Comparison of ENCODE assay signal across 1 cellular context in the genomic region with DNA sequence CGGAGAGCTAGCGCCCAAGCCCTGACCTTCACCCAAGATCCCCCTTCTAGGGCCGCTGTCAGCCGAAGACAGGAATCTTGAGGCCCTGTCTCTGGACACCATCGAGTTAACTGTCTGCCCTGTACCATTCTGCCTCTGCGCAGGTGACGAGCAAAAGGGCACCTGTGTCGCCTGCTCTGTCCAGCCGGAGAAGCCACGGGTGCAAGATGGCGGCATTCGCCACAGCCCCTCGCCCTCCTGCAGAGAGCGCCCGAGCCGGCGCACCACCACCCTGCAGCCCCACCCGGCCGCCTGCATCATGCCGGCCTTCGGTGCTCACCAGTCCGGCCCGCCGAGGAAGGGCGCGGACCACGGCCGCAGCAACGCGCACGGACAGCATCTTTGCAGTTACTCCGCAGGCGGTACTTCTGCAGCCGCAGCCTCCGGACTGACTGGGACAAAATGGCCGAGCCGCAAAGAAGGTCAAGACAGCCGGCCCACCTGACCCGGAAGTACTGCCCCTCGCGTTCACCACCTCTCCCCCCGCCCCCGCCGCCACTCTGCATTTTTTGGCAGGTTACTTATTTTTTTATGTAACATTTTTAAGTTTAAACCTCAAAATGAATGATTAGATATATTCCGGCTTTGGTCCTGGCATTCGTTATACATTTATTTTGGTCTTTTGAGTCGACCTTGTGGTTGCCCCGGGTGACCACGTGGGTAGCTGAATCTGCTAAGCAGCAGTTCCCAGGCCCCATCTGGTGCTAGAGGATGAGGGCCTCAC.
A peak's percentile ranks its signal among the peaks of the same experiment; 100 is the strongest.
TF ChIP-seq lines count a peak whose summit lies in the region.

A gene (minus strand): TSS at position 444 of the 763 bp plus-strand sequence. CDS start 65 bp downstream, at position 379.

TF ChIP-seq in HEK293, 187 proteins besides CTCF, POLR2A, EP300 and RAD21 (continued from another document and continues in another):
- TF ChIP-seq ZSCAN30 (tag by site-specific recombination; IDR thresholded peaks at IDR 0.05) (no peak; the same call in 1 of the 2 replicates), SP7 (tag by site-specific recombination; IDR thresholded peaks at IDR 0.05) (peak; percentile 50; the same call in 1 of the 2 replicates), ZNF140 (tag by site-specific recombination; IDR thresholded peaks at IDR 0.05) (no peak), YY1 (tag by site-specific recombination; IDR thresholded peaks at IDR 0.05) (peak; percentile 93), ZNF169 (tag by site-specific recombination; IDR thresholded peaks at IDR 0.05) (no peak), SCRT2 (tag by site-specific recombination; IDR thresholded peaks at IDR 0.05) (peak; percentile 46; the same call in 1 of the 2 replicates), ZNF292 (tag by site-specific recombination; IDR thresholded peaks at IDR 0.05; ENCODE audit: borderline replicate concordance, low read depth) (no peak), ZNF146 (tag by site-specific recombination; IDR thresholded peaks at IDR 0.05) (0 out of 2 replicates have a peak, but pooled peaks have one; percentile 25), ZFP37 (tag by site-specific recombination; IDR thresholded peaks at IDR 0.05) (peak; percentile 83), EGR2 (tag by site-specific recombination; IDR thresholded peaks at IDR 0.05; ENCODE audit: low read depth) (0 out of 2 replicates have a peak, but pooled peaks have one; percentile 18), ZNF324 (tag by site-specific recombination; IDR thresholded peaks at IDR 0.05) (no peak), ZXDB (tag by site-specific recombination; IDR thresholded peaks at IDR 0.05) (peak; percentile 82), ZNF621 (tag by site-specific recombination; IDR thresholded peaks at IDR 0.05) (no peak), ZNF600 (tag by site-specific recombination; IDR thresholded peaks at IDR 0.05) (peak; percentile 81), ZNF501 (tag by site-specific recombination; IDR thresholded peaks at IDR 0.05) (peak; percentile 95), ZNF354C (tag by site-specific recombination; IDR thresholded peaks at IDR 0.05; ENCODE audit: borderline replicate concordance, low read depth) (no peak), ZNF792 (tag by site-specific recombination; IDR thresholded peaks at IDR 0.05) (0 out of 2 replicates have a peak, but pooled peaks have one; percentile 61), SP3 (tag by site-specific recombination; IDR thresholded peaks at IDR 0.05) (peak; percentile 56), YY2 (tag by site-specific recombination; IDR thresholded peaks at IDR 0.05) (peak; percentile 95), KLF8 (tag by site-specific recombination; IDR thresholded peaks at IDR 0.05) (no peak), ZNF184 (tag by site-specific recombination; IDR thresholded peaks at IDR 0.05) (no peak), KLF7 (tag by site-specific recombination; IDR thresholded peaks at IDR 0.05; ENCODE audit: borderline replicate concordance) (peak; percentile 58; the same call in 1 of the 2 replicates), ZBTB8A (tag by site-specific recombination; IDR thresholded peaks at IDR 0.05) (no peak), ZFHX2 (tag by site-specific recombination; conservative IDR thresholded peaks at IDR 0.05) (peak; percentile 43), ZEB2 (tag by site-specific recombination; IDR thresholded peaks at IDR 0.05) (peak; percentile 32; the same call in 1 of the 2 replicates), ZNF473 (tag by site-specific recombination; IDR thresholded peaks at IDR 0.05) (no peak)
- TF ChIP-seq, protein P1, sequence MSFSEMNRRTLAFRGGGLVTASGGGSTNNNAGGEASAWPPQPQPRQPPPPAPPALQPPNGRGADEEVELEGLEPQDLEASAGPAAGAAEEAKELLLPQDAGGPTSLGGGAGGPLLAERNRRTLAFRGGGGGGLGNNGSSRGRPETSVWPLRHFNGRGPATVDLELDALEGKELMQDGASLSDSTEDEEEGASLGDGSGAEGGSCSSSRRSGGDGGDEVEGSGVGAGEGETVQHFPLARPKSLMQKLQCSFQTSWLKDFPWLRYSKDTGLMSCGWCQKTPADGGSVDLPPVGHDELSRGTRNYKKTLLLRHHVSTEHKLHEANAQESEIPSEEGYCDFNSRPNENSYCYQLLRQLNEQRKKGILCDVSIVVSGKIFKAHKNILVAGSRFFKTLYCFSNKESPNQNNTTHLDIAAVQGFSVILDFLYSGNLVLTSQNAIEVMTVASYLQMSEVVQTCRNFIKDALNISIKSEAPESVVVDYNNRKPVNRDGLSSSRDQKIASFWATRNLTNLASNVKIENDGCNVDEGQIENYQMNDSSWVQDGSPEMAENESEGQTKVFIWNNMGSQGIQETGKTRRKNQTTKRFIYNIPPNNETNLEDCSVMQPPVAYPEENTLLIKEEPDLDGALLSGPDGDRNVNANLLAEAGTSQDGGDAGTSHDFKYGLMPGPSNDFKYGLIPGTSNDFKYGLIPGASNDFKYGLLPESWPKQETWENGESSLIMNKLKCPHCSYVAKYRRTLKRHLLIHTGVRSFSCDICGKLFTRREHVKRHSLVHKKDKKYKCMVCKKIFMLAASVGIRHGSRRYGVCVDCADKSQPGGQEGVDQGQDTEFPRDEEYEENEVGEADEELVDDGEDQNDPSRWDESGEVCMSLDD (tag by site-specific recombination; IDR thresholded peaks at IDR 0.05), result 0 out of 2 replicates have a peak, but pooled peaks have one; percentile 21
- TF ChIP-seq, protein P2, sequence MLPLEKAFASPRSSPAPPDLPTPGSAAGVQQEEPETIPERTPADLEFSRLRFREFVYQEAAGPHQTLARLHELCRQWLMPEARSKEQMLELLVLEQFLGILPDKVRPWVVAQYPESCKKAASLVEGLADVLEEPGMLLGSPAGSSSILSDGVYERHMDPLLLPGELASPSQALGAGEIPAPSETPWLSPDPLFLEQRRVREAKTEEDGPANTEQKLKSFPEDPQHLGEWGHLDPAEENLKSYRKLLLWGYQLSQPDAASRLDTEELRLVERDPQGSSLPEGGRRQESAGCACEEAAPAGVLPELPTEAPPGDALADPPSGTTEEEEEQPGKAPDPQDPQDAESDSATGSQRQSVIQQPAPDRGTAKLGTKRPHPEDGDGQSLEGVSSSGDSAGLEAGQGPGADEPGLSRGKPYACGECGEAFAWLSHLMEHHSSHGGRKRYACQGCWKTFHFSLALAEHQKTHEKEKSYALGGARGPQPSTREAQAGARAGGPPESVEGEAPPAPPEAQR (tag by site-specific recombination; IDR thresholded peaks at IDR 0.05), result no peak
- TF ChIP-seq, protein P3, sequence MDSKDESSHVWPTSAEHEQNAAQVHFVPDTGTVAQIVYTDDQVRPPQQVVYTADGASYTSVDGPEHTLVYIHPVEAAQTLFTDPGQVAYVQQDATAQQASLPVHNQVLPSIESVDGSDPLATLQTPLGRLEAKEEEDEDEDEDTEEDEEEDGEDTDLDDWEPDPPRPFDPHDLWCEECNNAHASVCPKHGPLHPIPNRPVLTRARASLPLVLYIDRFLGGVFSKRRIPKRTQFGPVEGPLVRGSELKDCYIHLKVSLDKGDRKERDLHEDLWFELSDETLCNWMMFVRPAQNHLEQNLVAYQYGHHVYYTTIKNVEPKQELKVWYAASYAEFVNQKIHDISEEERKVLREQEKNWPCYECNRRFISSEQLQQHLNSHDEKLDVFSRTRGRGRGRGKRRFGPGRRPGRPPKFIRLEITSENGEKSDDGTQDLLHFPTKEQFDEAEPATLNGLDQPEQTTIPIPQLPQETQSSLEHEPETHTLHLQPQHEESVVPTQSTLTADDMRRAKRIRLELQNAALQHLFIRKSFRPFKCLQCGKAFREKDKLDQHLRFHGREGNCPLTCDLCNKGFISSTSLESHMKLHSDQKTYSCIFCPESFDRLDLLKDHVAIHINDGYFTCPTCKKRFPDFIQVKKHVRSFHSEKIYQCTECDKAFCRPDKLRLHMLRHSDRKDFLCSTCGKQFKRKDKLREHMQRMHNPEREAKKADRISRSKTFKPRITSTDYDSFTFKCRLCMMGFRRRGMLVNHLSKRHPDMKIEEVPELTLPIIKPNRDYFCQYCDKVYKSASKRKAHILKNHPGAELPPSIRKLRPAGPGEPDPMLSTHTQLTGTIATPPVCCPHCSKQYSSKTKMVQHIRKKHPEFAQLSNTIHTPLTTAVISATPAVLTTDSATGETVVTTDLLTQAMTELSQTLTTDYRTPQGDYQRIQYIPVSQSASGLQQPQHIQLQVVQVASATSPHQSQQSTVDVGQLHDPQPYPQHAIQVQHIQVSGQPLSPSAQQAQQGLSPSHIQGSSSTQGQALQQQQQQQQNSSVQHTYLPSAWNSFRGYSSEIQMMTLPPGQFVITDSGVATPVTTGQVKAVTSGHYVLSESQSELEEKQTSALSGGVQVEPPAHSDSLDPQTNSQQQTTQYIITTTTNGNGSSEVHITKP (tag by site-specific recombination; IDR thresholded peaks at IDR 0.05), result 0 out of 2 replicates have a peak, but pooled peaks have one; percentile 16
- TF ChIP-seq, protein P4, sequence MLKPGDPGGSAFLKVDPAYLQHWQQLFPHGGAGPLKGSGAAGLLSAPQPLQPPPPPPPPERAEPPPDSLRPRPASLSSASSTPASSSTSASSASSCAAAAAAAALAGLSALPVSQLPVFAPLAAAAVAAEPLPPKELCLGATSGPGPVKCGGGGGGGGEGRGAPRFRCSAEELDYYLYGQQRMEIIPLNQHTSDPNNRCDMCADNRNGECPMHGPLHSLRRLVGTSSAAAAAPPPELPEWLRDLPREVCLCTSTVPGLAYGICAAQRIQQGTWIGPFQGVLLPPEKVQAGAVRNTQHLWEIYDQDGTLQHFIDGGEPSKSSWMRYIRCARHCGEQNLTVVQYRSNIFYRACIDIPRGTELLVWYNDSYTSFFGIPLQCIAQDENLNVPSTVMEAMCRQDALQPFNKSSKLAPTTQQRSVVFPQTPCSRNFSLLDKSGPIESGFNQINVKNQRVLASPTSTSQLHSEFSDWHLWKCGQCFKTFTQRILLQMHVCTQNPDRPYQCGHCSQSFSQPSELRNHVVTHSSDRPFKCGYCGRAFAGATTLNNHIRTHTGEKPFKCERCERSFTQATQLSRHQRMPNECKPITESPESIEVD (tag by site-specific recombination; IDR thresholded peaks at IDR 0.05), result no peak
- TF ChIP-seq, protein P5, sequence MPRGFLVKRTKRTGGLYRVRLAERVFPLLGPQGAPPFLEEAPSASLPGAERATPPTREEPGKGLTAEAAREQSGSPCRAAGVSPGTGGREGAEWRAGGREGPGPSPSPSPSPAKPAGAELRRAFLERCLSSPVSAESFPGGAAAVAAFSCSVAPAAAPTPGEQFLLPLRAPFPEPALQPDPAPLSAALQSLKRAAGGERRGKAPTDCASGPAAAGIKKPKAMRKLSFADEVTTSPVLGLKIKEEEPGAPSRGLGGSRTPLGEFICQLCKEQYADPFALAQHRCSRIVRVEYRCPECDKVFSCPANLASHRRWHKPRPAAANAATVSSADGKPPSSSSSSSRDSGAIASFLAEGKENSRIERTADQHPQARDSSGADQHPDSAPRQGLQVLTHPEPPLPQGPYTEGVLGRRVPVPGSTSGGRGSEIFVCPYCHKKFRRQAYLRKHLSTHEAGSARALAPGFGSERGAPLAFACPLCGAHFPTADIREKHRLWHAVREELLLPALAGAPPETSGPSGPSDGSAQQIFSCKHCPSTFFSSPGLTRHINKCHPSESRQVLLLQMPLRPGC (tag by site-specific recombination; IDR thresholded peaks at IDR 0.05), result 0 out of 2 replicates have a peak, but pooled peaks have one; percentile 26
- TF ChIP-seq, protein P6, sequence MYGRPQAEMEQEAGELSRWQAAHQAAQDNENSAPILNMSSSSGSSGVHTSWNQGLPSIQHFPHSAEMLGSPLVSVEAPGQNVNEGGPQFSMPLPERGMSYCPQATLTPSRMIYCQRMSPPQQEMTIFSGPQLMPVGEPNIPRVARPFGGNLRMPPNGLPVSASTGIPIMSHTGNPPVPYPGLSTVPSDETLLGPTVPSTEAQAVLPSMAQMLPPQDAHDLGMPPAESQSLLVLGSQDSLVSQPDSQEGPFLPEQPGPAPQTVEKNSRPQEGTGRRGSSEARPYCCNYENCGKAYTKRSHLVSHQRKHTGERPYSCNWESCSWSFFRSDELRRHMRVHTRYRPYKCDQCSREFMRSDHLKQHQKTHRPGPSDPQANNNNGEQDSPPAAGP (tag by site-specific recombination; IDR thresholded peaks at IDR 0.05), result 0 out of 2 replicates have a peak, but pooled peaks have one; percentile 34
- TF ChIP-seq, protein P7, sequence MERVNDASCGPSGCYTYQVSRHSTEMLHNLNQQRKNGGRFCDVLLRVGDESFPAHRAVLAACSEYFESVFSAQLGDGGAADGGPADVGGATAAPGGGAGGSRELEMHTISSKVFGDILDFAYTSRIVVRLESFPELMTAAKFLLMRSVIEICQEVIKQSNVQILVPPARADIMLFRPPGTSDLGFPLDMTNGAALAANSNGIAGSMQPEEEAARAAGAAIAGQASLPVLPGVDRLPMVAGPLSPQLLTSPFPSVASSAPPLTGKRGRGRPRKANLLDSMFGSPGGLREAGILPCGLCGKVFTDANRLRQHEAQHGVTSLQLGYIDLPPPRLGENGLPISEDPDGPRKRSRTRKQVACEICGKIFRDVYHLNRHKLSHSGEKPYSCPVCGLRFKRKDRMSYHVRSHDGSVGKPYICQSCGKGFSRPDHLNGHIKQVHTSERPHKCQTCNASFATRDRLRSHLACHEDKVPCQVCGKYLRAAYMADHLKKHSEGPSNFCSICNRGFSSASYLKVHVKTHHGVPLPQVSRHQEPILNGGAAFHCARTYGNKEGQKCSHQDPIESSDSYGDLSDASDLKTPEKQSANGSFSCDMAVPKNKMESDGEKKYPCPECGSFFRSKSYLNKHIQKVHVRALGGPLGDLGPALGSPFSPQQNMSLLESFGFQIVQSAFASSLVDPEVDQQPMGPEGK (tag by site-specific recombination; IDR thresholded peaks at IDR 0.05), result 0 out of 2 replicates have a peak, but pooled peaks have one; percentile 26
- TF ChIP-seq, protein P8, sequence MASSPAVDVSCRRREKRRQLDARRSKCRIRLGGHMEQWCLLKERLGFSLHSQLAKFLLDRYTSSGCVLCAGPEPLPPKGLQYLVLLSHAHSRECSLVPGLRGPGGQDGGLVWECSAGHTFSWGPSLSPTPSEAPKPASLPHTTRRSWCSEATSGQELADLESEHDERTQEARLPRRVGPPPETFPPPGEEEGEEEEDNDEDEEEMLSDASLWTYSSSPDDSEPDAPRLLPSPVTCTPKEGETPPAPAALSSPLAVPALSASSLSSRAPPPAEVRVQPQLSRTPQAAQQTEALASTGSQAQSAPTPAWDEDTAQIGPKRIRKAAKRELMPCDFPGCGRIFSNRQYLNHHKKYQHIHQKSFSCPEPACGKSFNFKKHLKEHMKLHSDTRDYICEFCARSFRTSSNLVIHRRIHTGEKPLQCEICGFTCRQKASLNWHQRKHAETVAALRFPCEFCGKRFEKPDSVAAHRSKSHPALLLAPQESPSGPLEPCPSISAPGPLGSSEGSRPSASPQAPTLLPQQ (tag by site-specific recombination; IDR thresholded peaks at IDR 0.05), result peak; percentile 65; the same call in 1 of the 2 replicates
